32 cellular contexts compared by ENCODE assay signal in the genomic region with DNA sequence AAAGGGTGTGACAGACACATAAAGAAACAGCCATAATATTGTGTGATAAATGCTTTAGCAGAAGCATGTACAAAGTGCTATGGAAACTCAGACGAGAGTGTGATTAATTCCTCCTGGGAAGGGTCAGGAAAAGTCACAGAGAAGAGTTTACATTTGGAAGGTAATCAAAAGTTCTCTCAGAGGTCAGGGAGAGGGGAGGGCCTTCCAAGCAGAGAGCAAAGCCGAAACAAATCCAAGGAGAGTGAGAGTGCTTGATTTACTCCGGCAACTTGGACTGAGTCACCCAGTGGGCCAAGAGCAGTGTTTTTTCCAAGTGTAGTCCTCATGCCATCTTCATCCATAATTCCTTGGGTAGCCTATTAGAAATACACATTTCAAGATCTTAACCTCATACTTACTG.
"Had no signal": no experiment of that assay in that cellular context is flagged by ENCODE, and none has a peak within 500 bp of the region (broad histone marks: within the 10 kb centered on the region; RNA-seq: fewer than 3 reads in every experiment).

No MANE protein-coding gene starts in this region.

- H3K4me3 ChIP-seq: cardiac muscle cell, colonic mucosa, esophagus squamous epithelium, heart left ventricle, lower lobe of right lung, right lobe of liver, uterus had no signal

- H3K4me3 Mint-ChIP-seq: activated naive CD8-positive, alpha-beta T cell; brain; natural killer cell; stimulated activated naive CD8-positive, alpha-beta T cell treated with anti-CD3 and anti-CD28 coated beads, Interleukin-15, Interleukin-2, amounts not matched to agents 100 ng/mL and 50 ng/mL, for 24 hours; T-helper 1 cell treated with Interleukin-12 subunit alpha and Interleukin-12 subunit beta and Interleukin-4 antibody, amounts not matched to agents 30 μg/mL and 1 μg/mL, for 36 hours; type B pancreatic cell had no signal

- H3K27me3 ChIP-seq: cardiac muscle cell, colonic mucosa, esophagus squamous epithelium, foreskin keratinocyte, heart left ventricle, right lobe of liver, uterus had no signal

- DNase-seq: activated CD4-positive, alpha-beta T cell treated with anti-CD3 and anti-CD28 coated beads for 4 hours; activated CD4-positive, alpha-beta T cell treated with anti-CD3 and anti-CD28 coated beads, Interleukin-2, amount 50 U/mL, for 48 hours; activated CD8-positive, alpha-beta memory T cell treated with anti-CD3 and anti-CD28 coated beads for 24 hours; activated effector memory CD4-positive, alpha-beta T cell treated with Interleukin-2 at 50 U/mL for 16 hours; activated naive CD4-positive, alpha-beta T cell treated with Interleukin-2 at 50 U/mL for 16 hours; aorta; cerebellar nuclear complex; colonic mucosa; effector CD8-positive, alpha-beta T cell; esophagus squamous epithelium; foreskin keratinocyte; heart left ventricle; hypothalamus; lower lobe of right lung; mesenchymal stem cell; natural killer cell; posterior cingulate gyrus; right lobe of liver; stimulated activated CD4-positive, alpha-beta T cell treated with anti-CD3 and anti-CD28 coated beads, Interleukin-2, amount 100 ng/mL, for 48 hours; substantia nigra; T-helper 9 cell; uterus had no signal

- H3K27ac Mint-ChIP-seq: brain; natural killer cell; T-helper 1 cell treated with Interleukin-12 subunit alpha and Interleukin-12 subunit beta and Interleukin-4 antibody, amounts not matched to agents 30 μg/mL and 1 μg/mL, for 36 hours; type B pancreatic cell had no signal

- H3K36me3 ChIP-seq: cardiac muscle cell, colonic mucosa, esophagus squamous epithelium, heart left ventricle, lower lobe of right lung, right lobe of liver, uterus had no signal

- FAIRE-seq: endometrium, TTC549 had no signal

- H3K36me3 Mint-ChIP-seq: activated naive CD8-positive, alpha-beta T cell; brain; natural killer cell; type B pancreatic cell had no signal

- H3K4me1 ChIP-seq: colonic mucosa, esophagus squamous epithelium, foreskin keratinocyte, heart left ventricle, lower lobe of right lung, right lobe of liver, uterus had no signal

- H3K4me1 Mint-ChIP-seq: brain, natural killer cell had no signal

- H3K27ac ChIP-seq: cardiac muscle cell, colonic mucosa, epithelial cell of prostate, esophagus squamous epithelium, foreskin keratinocyte, heart left ventricle, lower lobe of right lung, right lobe of liver, uterus, VCaP had no signal

- H3K27me3 Mint-ChIP-seq: brain, type B pancreatic cell had no signal

- H3K9me3 ChIP-seq: colonic mucosa, esophagus squamous epithelium, heart left ventricle, lower lobe of right lung, right lobe of liver, uterus had no signal
